26 cellular contexts compared by ENCODE assay signal in genomic region chr13:94298346-94298745, GRCh38.
DNase-seq lines count a peak whose midpoint lies in the region; ATAC-seq and TF ChIP-seq lines count a peak whose summit lies in the region.
"Had no signal": no experiment of that assay in that cellular context is flagged by ENCODE, and none has a peak within 500 bp of the region (broad histone marks: within the 10 kb centered on the region; RNA-seq: fewer than 3 reads in every experiment).

No MANE protein-coding gene starts in this region.

- POLR2A ChIA-PET in PC-9 (lab: Charles Lee; ENCODE audit: unreplicated experiment) = no interaction called here

- WGBS in mesendoderm (ENCODE audit: extremely low coverage, insufficient coverage, low lambda C conversion rate) = no CpG with 5 or more reads among the region's 4 CpGs

- H3K9ac ChIP-seq in mesendoderm (ENCODE audit: low read length) = no peak overlapping the region
- H3K9ac ChIP-seq: KMS-11 had no signal

- H3K18ac ChIP-seq in mesendoderm (ENCODE audit: low read length) = no peak overlapping the region

- no peak overlapping the region for H2BK120ac ChIP-seq in mesendoderm (ENCODE audit: low read depth, low read length)

- H2AFZ ChIP-seq in GM23338 = no peak overlapping the region
- no peak overlapping the region for H2AFZ ChIP-seq in PC-9

- H3K4ac ChIP-seq in mesendoderm (ENCODE audit: low read depth, low read length) = no peak overlapping the region

- CTCF ChIA-PET in PC-9 (lab: Charles Lee) = no interaction called here

- H3K4me1 ChIP-seq in GM23338 (ENCODE audit: insufficient read depth) (peaks cover under 1% of the 10 kb centered on the region; the same call in 1 of the 2 replicates), mesendoderm (ENCODE audit: control insufficient read depth, low read depth, low read length) (peaks cover 5% of the 10 kb centered on the region), PC-9 (replicated peaks; ENCODE audit: insufficient read depth) (no peaks in the 10 kb centered on the region)

- intact Hi-C loops in PC-9 (cut with micrococcal nuclease; ENCODE audit: unreplicated experiment) = no loop called here

- no peaks in the 10 kb centered on the region for H3K9me3 ChIP-seq in PC-9 (ENCODE audit: insufficient read depth, low read depth)
- H3K9me3 ChIP-seq: BE2C had no signal

- no peak overlapping the region for H4K8ac ChIP-seq in mesendoderm (ENCODE audit: low read depth, low read length)

- H3K27ac ChIP-seq in GM23338 (ENCODE audit: low read depth) (no peak overlapping the region), mesendoderm (ENCODE audit: low read depth, low read length) (no peak overlapping the region), PC-9 (no peak overlapping the region)
- H3K27ac ChIP-seq: HL-60, KMS-11 had no signal

- H3K56ac ChIP-seq in mesendoderm (ENCODE audit: low read length) = no peak overlapping the region

- no peaks in the 10 kb centered on the region for H3K9me3 Mint-ChIP-seq in GM23338

- H4K20me1 ChIP-seq in GM23338 (replicated peaks; ENCODE audit: insufficient read depth) (no peaks in the 10 kb centered on the region), PC-9 (ENCODE audit: insufficient read depth) (no peaks in the 10 kb centered on the region)

- H2BK5ac ChIP-seq in mesendoderm (ENCODE audit: low read length) = no peak overlapping the region

- ATAC-seq in GM23338 = peak; percentile 45
- ATAC-seq: PC-3 had no signal

- peak; percentile 64 for DNase-seq in DMS153 (lab: John Stamatoyannopoulos, UW)
- DNase-seq in DMS153 treated with DMSO at 0.1 percent for 48 hours (lab: John Stamatoyannopoulos, UW; ENCODE audit: unreplicated experiment) = no peak
- DNase-seq in GM23338 (ENCODE audit: low spot score) = no peak
- peak; percentile 59 for DNase-seq in NCI-H82 treated with DMSO at 0.1 percent for 48 hours (lab: John Stamatoyannopoulos, UW; ENCODE audit: unreplicated experiment)
- peak; percentile 74 for DNase-seq in mesendoderm
- no peak for DNase-seq in PC-9
- DNase-seq in NCI-H2227 treated with DMSO at 0.1 percent for 48 hours (lab: John Stamatoyannopoulos, UW) = no peak
- no peak for DNase-seq in HCEC 1CT
- DNase-seq: 8988T, ACHN, BE2C, DMS79, GF-D8, NCI-H1048, NCI-H1417 treated with DMSO at 0.1 percent for 48 hours, NCI-H1694 treated with DMSO at 0.1 percent for 48 hours, NCI-H2081, NCI-H226, NCI-H510A, PC-3, Right ventricle myocardium superior, T-helper 1 cell had no signal

- no peak overlapping the region for H2BK15ac ChIP-seq in mesendoderm (replicated peaks; ENCODE audit: low read depth)

- H3K36me3 Mint-ChIP-seq in GM23338 (ENCODE audit: low read depth) = no peaks in the 10 kb centered on the region
- H3K36me3 Mint-ChIP-seq: CD14-positive monocyte, IgD-negative memory B cell had no signal

- H3K4me2 ChIP-seq in GM23338 = no peak overlapping the region
- no peak overlapping the region for H3K4me2 ChIP-seq in mesendoderm (ENCODE audit: low read length)
- H3K4me2 ChIP-seq in PC-9 = no peak overlapping the region
- H3K4me2 ChIP-seq: KMS-11 had no signal

- no peak overlapping the region for H4K5ac ChIP-seq in mesendoderm (ENCODE audit: low read length)

- H3K79me1 ChIP-seq in mesendoderm (ENCODE audit: low read length) = no peaks in the 10 kb centered on the region

- H3K27ac Mint-ChIP-seq in GM23338 = no peak overlapping the region
- H3K27ac Mint-ChIP-seq: CD14-positive monocyte, IgD-negative memory B cell had no signal

- H3K4me1 Mint-ChIP-seq in GM23338 = peaks cover 11% of the 10 kb centered on the region
- H3K4me1 Mint-ChIP-seq: CD14-positive monocyte, IgD-negative memory B cell had no signal

- H3K27me3 ChIP-seq in GM23338 (ENCODE audit: insufficient read depth) (no peaks in the 10 kb centered on the region), mesendoderm (ENCODE audit: insufficient read depth, low read length, poor library complexity) (no peaks in the 10 kb centered on the region), PC-9 (ENCODE audit: insufficient read depth, low read depth) (no peaks in the 10 kb centered on the region)
- H3K27me3 ChIP-seq: BE2C had no signal

- H3K79me2 ChIP-seq in GM23338 (replicated peaks; ENCODE audit: insufficient read depth) (no peaks in the 10 kb centered on the region), mesendoderm (ENCODE audit: control insufficient read depth, insufficient read depth, low read length) (no peaks in the 10 kb centered on the region), PC-9 (ENCODE audit: low read depth) (no peaks in the 10 kb centered on the region)

- H3K36me3 ChIP-seq in GM23338 (ENCODE audit: insufficient read depth) (no peaks in the 10 kb centered on the region), mesendoderm (ENCODE audit: control insufficient read depth, insufficient read depth, low read length) (no peaks in the 10 kb centered on the region), PC-9 (ENCODE audit: low read depth) (no peaks in the 10 kb centered on the region)
- H3K36me3 ChIP-seq: BE2C had no signal

- H3K4me3 ChIP-seq in GM23338 (no peak overlapping the region), mesendoderm (ENCODE audit: low read length) (no peak overlapping the region), PC-9 (no peak overlapping the region)

- H3K27me3 Mint-ChIP-seq in GM23338 (ENCODE audit: insufficient read depth, low read depth, poor library complexity) = peaks cover 3% of the 10 kb centered on the region

- TF ChIP-seq CTCF in GM23338 (conservative IDR thresholded peaks at IDR 0.05; ENCODE audit: low read depth in 2 of 2) (no peak), PC-9 (conservative IDR thresholded peaks at IDR 0.05) (no peak)

- H3K9me2 ChIP-seq in GM23338 (ENCODE audit: insufficient read depth) = peaks cover 6% of the 10 kb centered on the region; the same call in 1 of the 2 replicates
- no peaks in the 10 kb centered on the region for H3K9me2 ChIP-seq in PC-9 (ENCODE audit: insufficient read depth)

- no peak overlapping the region for H2AK5ac ChIP-seq in mesendoderm (ENCODE audit: low read length)

- H3F3A ChIP-seq in GM23338 (replicated peaks; ENCODE audit: low read depth) = no peaks in the 10 kb centered on the region
- H3F3A ChIP-seq in PC-9 (ENCODE audit: insufficient read depth, low read depth) = no peaks in the 10 kb centered on the region

- no peak overlapping the region for H3K4me3 Mint-ChIP-seq in GM23338
- H3K4me3 Mint-ChIP-seq: CD14-positive monocyte, IgD-negative memory B cell had no signal

- no peak overlapping the region for H3K23ac ChIP-seq in mesendoderm (ENCODE audit: low read length)

- no TSS peak for BruUV-seq in PC-9 (replicated peaks; lab: Mats Ljungman, UMichigan)

TF ChIP-seq in GM23338, 12 proteins besides CTCF, POLR2A, EP300 and RAD21:
- TF ChIP-seq ETS1 (IDR thresholded peaks at IDR 0.05) = no peak

Comparison
In these comparisons a context has a peak if more than half of its experiments do, and no peak if none do; other contexts are left out.
1. DNase-seq: peak in DMS153 (single experiment), NCI-H82 treated with DMSO at 0.1 percent for 48 hours (single experiment) and mesendoderm (single experiment); none in DMS153 treated with DMSO at 0.1 percent for 48 hours (single experiment), GM23338 (single experiment), PC-9 (0 of 2), NCI-H2227 treated with DMSO at 0.1 percent for 48 hours (single experiment) and HCEC 1CT (single experiment).